ENCODE assay signal across 11 cellular contexts in genomic region chr7:4694653-4695335, GRCh38. TPM values are rescaled to one million over a fixed set of nuclear protein-coding genes. Genes with fewer than 3 reads are reported as not detected.
DNase-seq lines count a peak whose midpoint lies in the region; ATAC-seq lines count a peak whose summit lies in the region.
"Had no signal": no experiment of that assay in that cellular context is flagged by ENCODE, and none has a peak within 500 bp of the region (broad histone marks: within the 10 kb centered on the region; RNA-seq: fewer than 3 reads in every experiment).

No MANE protein-coding gene starts in this region.

- no peaks in the 10 kb centered on the region for H3K9me3 ChIP-seq in esophagus (ENCODE audit: control insufficient read depth in 2 of 2, insufficient read depth in 1 of 2, low read depth in 1 of 2, low read length in 1 of 2)

- no peaks in the 10 kb centered on the region for H3K27me3 ChIP-seq in esophagus (ENCODE audit: control insufficient read depth in 1 of 2, insufficient read depth in 2 of 2, low read length in 2 of 2)

- H3K36me3 ChIP-seq in esophagus (ENCODE audit: control insufficient read depth in 2 of 2, insufficient read depth in 2 of 2, low read length in 1 of 2) = no peaks in the 10 kb centered on the region

- DNase-seq in LHCN-M2 (ENCODE audit: low read depth) = peak; percentile 76
- peak; percentile 56 for DNase-seq in mucosa of gallbladder (ENCODE audit: low spot score)
- peak; percentile 59 for DNase-seq in ureter (ENCODE audit: low spot score)
- DNase-seq in DMS79 (lab: John Stamatoyannopoulos, UW) = no peak
- no peak for DNase-seq in RKO (ENCODE audit: low spot score)
- DNase-seq: activated CD4-positive, CD25-positive, alpha-beta regulatory T cell treated with anti-CD3 and anti-CD28 coated beads, Interleukin-2, amount 50 U/mL, for 72 hours; activated naive CD8-positive, alpha-beta T cell treated with anti-CD3 and anti-CD28 coated beads, Interleukin-2, amount 50 U/mL, for 24 hours had no signal

- peaks cover 5 to 8% of the 10 kb centered on the region in 2 donors for H3K4me1 ChIP-seq in esophagus (ENCODE audit: control insufficient read depth in 2 of 2, insufficient read depth in 2 of 2, low read length in 1 of 2)

- ATAC-seq in HG02623 (IDR thresholded peaks at IDR 0.05; ENCODE audit: unreplicated experiment) (no peak), GM19328 (IDR thresholded peaks at IDR 0.05; ENCODE audit: unreplicated experiment) (no peak)
- ATAC-seq: activated naive CD8-positive, alpha-beta T cell treated with anti-CD3 and anti-CD28 coated beads, Interleukin-2, amount 50 U/mL, for 24 hours had no signal

- H3K4me3 ChIP-seq in esophagus (ENCODE audit: low read depth in 1 of 2, low read length in 2 of 2) = no peak overlapping the region

- 54 to 60% methylated on average over 15 of the region's 15 CpGs for WGBS in esophagus, 2 donors

- H3K27ac ChIP-seq in esophagus (ENCODE audit: low read depth in 2 of 2, low read length in 1 of 2) = peak overlapping the region; percentile 18 to 81
- H3K27ac ChIP-seq: parathyroid adenoma had no signal

RNA-seq across cellular contexts. Expression of gene FOXK1, which starts 12.7 kb away (rescaled TPM):
- total RNA-seq in LHCN-M2 (2014; rRNA removed) (19.2 and 20.5 TPM in 2 replicates), mucosa of gallbladder (27.0 TPM), ureter (40.4 TPM)
- 7.1 TPM for polyA plus RNA-seq in LHCN-M2 (2012)
- 1 to 10 TPM; 3.9 to 7.1 TPM for polyA plus RNA-seq in esophagus

Comparison
In these comparisons a context has a peak if more than half of its experiments do, and no peak if none do; other contexts are left out.
1. DNase-seq: peak in LHCN-M2 (single experiment), mucosa of gallbladder (single experiment) and ureter (single experiment); none in DMS79 (single experiment) and RKO (single experiment).